Comparison of ENCODE assay signal across 14 cellular contexts in genomic region chr3:55571913-55572312, GRCh38.
A peak's percentile ranks its signal among the peaks of the same experiment; 100 is the strongest.
DNase-seq lines count a peak whose midpoint lies in the region; ATAC-seq, FAIRE-seq and TF ChIP-seq lines count a peak whose summit lies in the region.
"Had no signal": no experiment of that assay in that cellular context is flagged by ENCODE, and none has a peak within 500 bp of the region (broad histone marks: within the 10 kb centered on the region; RNA-seq: fewer than 3 reads in every experiment).

No MANE protein-coding gene starts in this region.

- H3K9me3 ChIP-seq in Caco-2 (no peaks in the 10 kb centered on the region; the same call in 1 of the 2 replicates), heart right ventricle (no peaks in the 10 kb centered on the region), neural progenitor cell (ENCODE audit: low read depth) (no peaks in the 10 kb centered on the region)

- peak; percentile 25 to 64 for DNase-seq in Caco-2
- DNase-seq in RPMI7951 (ENCODE audit: low read depth), result peak; percentile 89
- DNase-seq in heart right ventricle, result peak; percentile 68 to 72
- DNase-seq in neural progenitor cell (ENCODE audit: low spot score), result peak; percentile 83
- DNase-seq in NCI-H226, result no peak
- DNase-seq in SKM-1 treated with dmso at 0.1 percent for 144 hours (lab: John Stamatoyannopoulos, UW; ENCODE audit: unreplicated experiment), result no peak
- no peak for DNase-seq in GM13976 (ENCODE audit: low spot score)
- DNase-seq in D721Med (ENCODE audit: insufficient read length, low spot score), result no peak
- DNase-seq: naive thymus-derived CD4-positive, alpha-beta T cell; NCI-H1694; T-helper 2 cell had no signal

- peak; percentile 90 to 99 (median 97) for ATAC-seq in heart right ventricle
- ATAC-seq: activated T-helper 17 cell treated with anti-CD3 and anti-CD28 coated beads, Interleukin-2, amount 50 U/mL, for 72 hours; naive thymus-derived CD4-positive, alpha-beta T cell had no signal

- peak overlapping the region; percentile 8 for H2AFZ ChIP-seq in neural progenitor cell (replicated peaks)

- H3K27me3 ChIP-seq in Caco-2 (replicated peaks; ENCODE audit: control insufficient read depth, insufficient read depth, low read length) (no peaks in the 10 kb centered on the region), heart right ventricle (peaks cover 0 to 7% (median 0%) of the 10 kb centered on the region in 7 donors), neural progenitor cell (no peaks in the 10 kb centered on the region)

- H4K20me1 ChIP-seq in neural progenitor cell (ENCODE audit: low read depth), result no peaks in the 10 kb centered on the region

- peaks cover 32% of the 10 kb centered on the region for H3K4me1 ChIP-seq in Caco-2
- H3K4me1 ChIP-seq in heart right ventricle, result peaks cover 0 to 13% (median 0%) of the 10 kb centered on the region in 9 donors
- H3K4me1 ChIP-seq in neural progenitor cell, result peaks cover 15% of the 10 kb centered on the region

- H3K36me3 Mint-ChIP-seq in Caco-2 (ENCODE audit: insufficient read depth, unreplicated experiment), result peaks cover 13% of the 10 kb centered on the region
- H3K36me3 Mint-ChIP-seq in neural progenitor cell, result no peaks in the 10 kb centered on the region
- H3K36me3 Mint-ChIP-seq: naive thymus-derived CD4-positive, alpha-beta T cell had no signal

- intact Hi-C loops in Caco-2 (cut with micrococcal nuclease; ENCODE audit: unreplicated experiment) (no loop called here), heart right ventricle (cut with DNase I) (loop anchor here in 2 of 10 donors (5.0 kb wide), 2 partner anchors 85 to 135 kb away; partner anchors contain the start of gene WNT5A (in 1 of the 2))

- H3K27me3 Mint-ChIP-seq in Caco-2 (ENCODE audit: insufficient read depth, unreplicated experiment), result no peaks in the 10 kb centered on the region
- peaks cover 10% of the 10 kb centered on the region for H3K27me3 Mint-ChIP-seq in neural progenitor cell (ENCODE audit: insufficient read depth, low read depth)
- H3K27me3 Mint-ChIP-seq: activated T-helper 17 cell treated with anti-CD3 and anti-CD28 coated beads, Interleukin-2, amount 50 U/mL, for 72 hours had no signal

- in situ Hi-C loops in GM13976 (cut with MboI; ENCODE audit: low sequenced_read_pairs, unreplicated experiment), result no loop called here

- H3F3A ChIP-seq in neural progenitor cell (ENCODE audit: low read depth), result peaks cover 12% of the 10 kb centered on the region

- 6 to 12% methylated on average over 10 of the region's 10 CpGs for WGBS in heart right ventricle, 2 donors

- CTCF ChIA-PET in Caco-2 (lab: Charles Lee), result no interaction called here

- TF ChIP-seq CTCF in Caco-2 (IDR thresholded peaks at IDR 0.05; ENCODE audit: insufficient read depth in 1 of 2, low read depth in 1 of 2, low read length in 1 of 2, severe bottlenecking in 1 of 2, unreplicated experiment in 1 of 2) (peak in 1 of 2 experiments; percentile 3), heart right ventricle (IDR thresholded peaks at IDR 0.05) (peak; percentile 26 to 57 (median 48)), neural progenitor cell (IDR thresholded peaks at IDR 0.05) (peak; percentile 45), GM13976 (IDR thresholded peaks at IDR 0.05; ENCODE audit: borderline replicate concordance, control extremely low read depth, extremely low read depth, insufficient read depth, missing control alignments) (no peak), D721Med (IDR thresholded peaks at IDR 0.05; ENCODE audit: insufficient read depth, missing control alignments) (no peak)

- H3K27ac ChIP-seq in heart right ventricle (peak overlapping the region in 2 of 10 donors; percentile 9 to 49), neural progenitor cell (no peak overlapping the region)
- H3K27ac ChIP-seq: C4-2B had no signal

- POLR2A ChIA-PET in Caco-2 (lab: Charles Lee), result no interaction called here

- H3K36me3 ChIP-seq in Caco-2 (ENCODE audit: control insufficient read depth, insufficient read depth, low read length), result no peaks in the 10 kb centered on the region
- H3K36me3 ChIP-seq in heart right ventricle, result no peaks in the 10 kb centered on the region
- H3K36me3 ChIP-seq in neural progenitor cell, result no peaks in the 10 kb centered on the region

- H3K4me2 ChIP-seq in neural progenitor cell, result peak overlapping the region; percentile 54

- BruUV-seq in Caco-2 (replicated peaks; lab: Mats Ljungman, UMichigan), result no TSS peak

- FAIRE-seq in D721Med (lab: Jason Lieb, UNC), result no peak
- FAIRE-seq: endometrium had no signal

- H3K4me1 Mint-ChIP-seq in Caco-2 (ENCODE audit: low read depth, unreplicated experiment), result peaks cover 10% of the 10 kb centered on the region
- peaks cover 31% of the 10 kb centered on the region for H3K4me1 Mint-ChIP-seq in neural progenitor cell
- H3K4me1 Mint-ChIP-seq: activated T-helper 17 cell treated with anti-CD3 and anti-CD28 coated beads, Interleukin-2, amount 50 U/mL, for 72 hours; naive thymus-derived CD4-positive, alpha-beta T cell had no signal

- H3K27ac Mint-ChIP-seq in Caco-2 (ENCODE audit: unreplicated experiment), result peak overlapping the region; percentile 61
- H3K27ac Mint-ChIP-seq in neural progenitor cell, result peak overlapping the region; percentile 85
- H3K27ac Mint-ChIP-seq: activated T-helper 17 cell treated with anti-CD3 and anti-CD28 coated beads, Interleukin-2, amount 50 U/mL, for 72 hours; naive thymus-derived CD4-positive, alpha-beta T cell had no signal

- H3K9me3 Mint-ChIP-seq in Caco-2 (ENCODE audit: unreplicated experiment) (peaks cover 12% of the 10 kb centered on the region), neural progenitor cell (no peaks in the 10 kb centered on the region)

- no peak overlapping the region for H3K4me3 ChIP-seq in Caco-2 (ENCODE audit: low read depth, low read length)
- no peak overlapping the region for H3K4me3 ChIP-seq in heart right ventricle
- H3K4me3 ChIP-seq in neural progenitor cell, result no peak overlapping the region

- no peak overlapping the region for H3K9ac ChIP-seq in neural progenitor cell

- H3K4me3 Mint-ChIP-seq in Caco-2 (ENCODE audit: unreplicated experiment) (no peak overlapping the region), neural progenitor cell (no peak overlapping the region)
- H3K4me3 Mint-ChIP-seq: activated T-helper 17 cell treated with anti-CD3 and anti-CD28 coated beads, Interleukin-2, amount 50 U/mL, for 72 hours; naive thymus-derived CD4-positive, alpha-beta T cell had no signal

- no peaks in the 10 kb centered on the region for H3K79me2 ChIP-seq in neural progenitor cell (ENCODE audit: low read depth)

Comparison
In these comparisons a context has a peak if more than half of its experiments do, and no peak if none do; other contexts are left out.
1. DNase-seq: peak in Caco-2 (2 of 2), RPMI7951 (single experiment), heart right ventricle (2 of 2) and neural progenitor cell (single experiment); none in NCI-H226 (single experiment), SKM-1 treated with dmso at 0.1 percent for 144 hours (single experiment), GM13976 (single experiment) and D721Med (single experiment).
2. CTCF ChIP-seq: peak in heart right ventricle (9 of 9) and neural progenitor cell (single experiment); none in GM13976 (single experiment) and D721Med (single experiment).